Comparison of ENCODE assay signal across 10 cellular contexts in the genomic region with DNA sequence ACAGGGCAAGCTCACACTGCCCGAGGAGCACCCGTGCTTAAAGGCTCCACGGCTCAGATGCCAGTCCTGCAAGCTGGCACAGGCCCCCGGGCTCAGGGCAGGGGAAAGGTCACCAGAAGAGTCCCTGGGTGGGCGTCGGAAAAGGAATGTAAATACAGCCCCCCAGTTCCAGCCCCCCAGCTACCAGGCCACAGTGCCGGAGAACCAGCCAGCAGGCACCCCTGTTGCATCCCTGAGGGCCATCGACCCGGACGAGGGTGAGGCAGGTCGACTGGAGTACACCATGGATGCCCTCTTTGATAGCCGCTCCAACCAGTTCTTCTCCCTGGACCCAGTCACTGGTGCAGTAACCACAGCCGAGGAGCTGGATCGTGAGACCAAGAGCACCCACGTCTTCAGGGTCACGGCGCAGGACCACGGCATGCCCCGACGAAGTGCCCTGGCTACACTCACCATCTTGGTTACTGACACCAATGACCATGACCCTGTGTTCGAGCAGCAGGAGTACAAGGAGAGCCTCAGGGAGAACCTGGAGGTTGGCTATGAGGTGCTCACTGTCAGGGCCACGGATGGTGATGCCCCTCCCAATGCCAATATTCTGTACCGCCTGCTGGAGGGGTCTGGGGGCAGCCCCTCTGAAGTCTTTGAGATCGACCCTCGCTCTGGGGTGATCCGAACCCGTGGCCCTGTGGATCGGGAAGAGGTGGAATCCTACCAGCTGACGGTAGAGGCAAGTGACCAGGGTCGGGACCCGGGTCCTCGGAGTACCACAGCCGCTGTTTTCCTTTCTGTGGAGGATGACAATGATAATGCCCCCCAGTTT. TPM values are rescaled to one million over a fixed set of nuclear protein-coding genes. Genes with fewer than 3 reads are reported as not detected.
DNase-seq lines count a peak whose midpoint lies in the region; ATAC-seq, FAIRE-seq and TF ChIP-seq lines count a peak whose summit lies in the region.
"Had no signal": no experiment of that assay in that cellular context is flagged by ENCODE, and none has a peak within 500 bp of the region (broad histone marks: within the 10 kb centered on the region; RNA-seq: fewer than 3 reads in every experiment).

No MANE protein-coding gene starts in this region.

- H3K27ac Mint-ChIP-seq in CD4-positive, alpha-beta T cell, result no peak overlapping the region

- H3K27me3 ChIP-seq in CD4-positive, alpha-beta T cell (ENCODE audit: control insufficient read depth, insufficient read depth, low read length), result peaks cover 7% of the 10 kb centered on the region
- no peaks in the 10 kb centered on the region for H3K27me3 ChIP-seq in MM.1S (replicated peaks; ENCODE audit: insufficient read depth, low read length)
- H3K27me3 ChIP-seq in endothelial cell of umbilical vein (ENCODE audit: control insufficient read depth in 2 of 2, insufficient read depth in 2 of 2, low read length in 2 of 2), result peaks cover 3 to 10% of the 10 kb centered on the region in 2 experiments
- no peaks in the 10 kb centered on the region for H3K27me3 ChIP-seq in osteoblast (ENCODE audit: insufficient read depth, low read length)

- H3K4me1 ChIP-seq in MM.1S (ENCODE audit: low read length), result no peaks in the 10 kb centered on the region
- H3K4me1 ChIP-seq in endothelial cell of umbilical vein (ENCODE audit: control insufficient read depth, extremely low read depth, insufficient read depth, low read length), result no peaks in the 10 kb centered on the region
- H3K4me1 ChIP-seq in osteoblast (ENCODE audit: insufficient read depth, low read length), result peaks cover 20% of the 10 kb centered on the region

- no peaks in the 10 kb centered on the region for H3K9me2 ChIP-seq in MM.1S (replicated peaks; ENCODE audit: insufficient read depth, low read length)

- no peak for TF ChIP-seq CTCF in CD4-positive, alpha-beta T cell (IDR thresholded peaks at IDR 0.05)
- TF ChIP-seq CTCF in MM.1S (IDR thresholded peaks at IDR 0.05; ENCODE audit: low read length) (no peak), endothelial cell of umbilical vein (IDR thresholded peaks at IDR 0.05; ENCODE audit: extremely low read depth in 1 of 2, insufficient read depth in 1 of 2, low read depth in 1 of 2, low read length in 2 of 2) (no peak), osteoblast (IDR thresholded peaks at IDR 0.05; ENCODE audit: extremely low read depth, low read depth, low read length) (no peak)

- CTCF ChIA-PET in CD4-positive, alpha-beta T cell (lab: Charles Lee), result no interaction called here
- CTCF ChIA-PET in endothelial cell of umbilical vein (lab: Charles Lee), result interaction anchor here (0.9 to 2.7 kb wide), 8 partner anchors 11 to 237 kb away, joined by 3 to 22 read pairs (median 4); a partner anchor contains a TSS

- no peak overlapping the region for H3K9ac ChIP-seq in MM.1S (ENCODE audit: low read length)
- H3K9ac ChIP-seq in endothelial cell of umbilical vein (replicated peaks; ENCODE audit: extremely low read depth, insufficient read depth, low read length), result no peak overlapping the region

- H3K27ac ChIP-seq in CD4-positive, alpha-beta T cell (ENCODE audit: low read depth, low read length), result no peak overlapping the region
- H3K27ac ChIP-seq in MM.1S (ENCODE audit: low read length) (no peak overlapping the region), endothelial cell of umbilical vein (ENCODE audit: insufficient read depth, low read depth, low read length) (no peak overlapping the region), osteoblast (ENCODE audit: low read depth, low read length) (no peak overlapping the region)
- H3K27ac ChIP-seq: neutrophil had no signal

- H3K4me2 ChIP-seq in MM.1S (ENCODE audit: low read depth, low read length), result 0 out of 2 replicates have a peak overlapping the region, but pooled peaks have one; percentile 39
- H3K4me2 ChIP-seq in endothelial cell of umbilical vein (ENCODE audit: insufficient read depth, low read length), result no peak overlapping the region
- H3K4me2 ChIP-seq in osteoblast (ENCODE audit: insufficient read depth, low read length), result peak overlapping the region; percentile 77

- H3K36me3 ChIP-seq in MM.1S (replicated peaks; ENCODE audit: insufficient read depth, low read length) (no peaks in the 10 kb centered on the region), endothelial cell of umbilical vein (ENCODE audit: control insufficient read depth in 2 of 2, extremely low read depth in 1 of 2, insufficient read depth in 2 of 2, low read length in 2 of 2) (no peaks in the 10 kb centered on the region), osteoblast (ENCODE audit: insufficient read depth, low read length) (no peaks in the 10 kb centered on the region)
- H3K36me3 ChIP-seq: neutrophil had no signal

- H3K4me3 ChIP-seq in MM.1S (ENCODE audit: low read length) (no peak overlapping the region), endothelial cell of umbilical vein (replicated peaks in 1 of 3; ENCODE audit: insufficient read depth in 1 of 3, low read depth in 1 of 3, low read length in 3 of 3) (no peak overlapping the region), osteoblast (ENCODE audit: insufficient read depth, low read length) (no peak overlapping the region)

- no TSS peak for BruUV-seq in endothelial cell of umbilical vein (replicated peaks; lab: Mats Ljungman, UMichigan)

- H3F3A ChIP-seq in MM.1S (ENCODE audit: insufficient read depth, low read length), result no peaks in the 10 kb centered on the region

- dilution Hi-C loops in endothelial cell of umbilical vein (cut with MboI; ENCODE audit: extremely low pct_ligation_motif_present, low sequenced_read_pairs), result no loop called here

- intact Hi-C loops in CD4-positive, alpha-beta T cell (cut with DNase I, micrococcal nuclease), result no loop called here
- intact Hi-C loops in endothelial cell of umbilical vein (cut with micrococcal nuclease), result no loop called here

- H3K27me3 Mint-ChIP-seq in CD4-positive, alpha-beta T cell, result peaks cover 4% of the 10 kb centered on the region

- H3K9me1 ChIP-seq in endothelial cell of umbilical vein (replicated peaks; ENCODE audit: control insufficient read depth, extremely low read depth, insufficient read depth, low read length), result no peaks in the 10 kb centered on the region

- ATAC-seq in CD4-positive, alpha-beta T cell (ENCODE audit: poor library complexity), result no peak

- no peak for DNase-seq in CD4-positive, alpha-beta T cell
- DNase-seq in MM.1S (no peak), endothelial cell of umbilical vein (ENCODE audit: low read depth, low spot score) (no peak), osteoblast (ENCODE audit: insufficient read length, low spot score, missing footprints) (peak; percentile 88), SW 1271 (lab: John Stamatoyannopoulos, UW) (no peak), NCI-H446 (lab: John Stamatoyannopoulos, UW) (no peak), DMS53 (lab: John Stamatoyannopoulos, UW) (no peak), midbrain (lab: John Stamatoyannopoulos, UW) (no peak)
- DNase-seq: activated CD4-positive, CD25-positive, alpha-beta regulatory T cell had no signal

- H3K36me3 Mint-ChIP-seq in CD4-positive, alpha-beta T cell (ENCODE audit: low read depth), result no peaks in the 10 kb centered on the region

- POLR2A ChIA-PET in CD4-positive, alpha-beta T cell (lab: Charles Lee), result interaction anchor here (0.6 to 1.1 kb wide), 3 partner anchors 26 to 233 kb away, joined by 3 to 4 read pairs (median 3); a partner anchor contains a TSS
- POLR2A ChIA-PET in endothelial cell of umbilical vein (lab: Charles Lee), result interaction anchor here (1.1 kb wide), 1 partner anchor 176 kb away, joined by 4 read pairs; no protein-coding TSS in a partner anchor

- H3K4me3 Mint-ChIP-seq in CD4-positive, alpha-beta T cell, result peak overlapping the region; percentile 71

- H4K20me1 ChIP-seq in MM.1S (ENCODE audit: insufficient read depth, low read length), result no peaks in the 10 kb centered on the region
- no peaks in the 10 kb centered on the region for H4K20me1 ChIP-seq in endothelial cell of umbilical vein (replicated peaks; ENCODE audit: control insufficient read depth, extremely low read depth, insufficient read depth, low read length)
- H4K20me1 ChIP-seq in osteoblast (ENCODE audit: insufficient read depth, low read length), result no peaks in the 10 kb centered on the region

- H3K79me2 ChIP-seq in MM.1S (ENCODE audit: low read length) (no peaks in the 10 kb centered on the region), endothelial cell of umbilical vein (ENCODE audit: control insufficient read depth, insufficient read depth, low read length) (no peaks in the 10 kb centered on the region), osteoblast (ENCODE audit: insufficient read depth, low read length) (no peaks in the 10 kb centered on the region)

- TF ChIP-seq POLR2A in endothelial cell of umbilical vein (IDR thresholded peaks at IDR 0.05; ENCODE audit: low read depth, low read length), result no peak

- H3K4me1 Mint-ChIP-seq in CD4-positive, alpha-beta T cell (ENCODE audit: low read depth), result peaks cover 17% of the 10 kb centered on the region

- no peaks in the 10 kb centered on the region for H3K9me3 ChIP-seq in CD4-positive, alpha-beta T cell (ENCODE audit: control insufficient read depth, low read length)
- H3K9me3 ChIP-seq in MM.1S (replicated peaks; ENCODE audit: insufficient read depth, low read length) (no peaks in the 10 kb centered on the region), endothelial cell of umbilical vein (replicated peaks; ENCODE audit: control insufficient read depth, insufficient read depth, low read length) (no peaks in the 10 kb centered on the region), osteoblast (ENCODE audit: low read depth, low read length) (no peaks in the 10 kb centered on the region)
- H3K9me3 ChIP-seq: neutrophil had no signal

- no peaks in the 10 kb centered on the region for H3K9me3 Mint-ChIP-seq in CD4-positive, alpha-beta T cell

- no peak overlapping the region for H2AFZ ChIP-seq in MM.1S (ENCODE audit: low read length)
- no peak overlapping the region for H2AFZ ChIP-seq in endothelial cell of umbilical vein (ENCODE audit: low read depth, low read length)
- H2AFZ ChIP-seq in osteoblast (ENCODE audit: low read length), result no peak overlapping the region

- FAIRE-seq in endothelial cell of umbilical vein (lab: Jason Lieb, UNC), result no peak

RNA-seq across cellular contexts. Expression of a gene that starts 1.3 kb away (rescaled TPM):
- total RNA-seq in CD4-positive, alpha-beta T cell, result 1 to 10 TPM; 3.6 TPM
- 1.4 and 2.2 TPM in 2 replicates for total RNA-seq in endothelial cell of umbilical vein
- polyA plus RNA-seq in endothelial cell of umbilical vein, result 0.76 and 0.90 TPM in 2 replicates
- polyA plus RNA-seq in endothelial cell of umbilical vein (2011; cell fraction: cytosol; rRNA removed), result 0.52 and 0.78 TPM in 2 replicates
- 1.5 and 1.9 TPM in 2 replicates for polyA plus RNA-seq in endothelial cell of umbilical vein (2011; cell fraction: nucleus; rRNA removed)
- polyA plus RNA-seq in endothelial cell of umbilical vein (2012), result 0.83 and 0.86 TPM in 2 replicates
- 2.1 and 2.8 TPM in 2 replicates for polyA minus RNA-seq in endothelial cell of umbilical vein
- polyA minus RNA-seq in endothelial cell of umbilical vein (2011; cell fraction: cytosol; rRNA and poly(A)+ RNA removed), result 11.6 TPM
- 1.4 TPM in 2 replicates for polyA minus RNA-seq in endothelial cell of umbilical vein (2011; cell fraction: nucleus; rRNA and poly(A)+ RNA removed)
- 1.4 and 1.5 TPM in 2 replicates for total RNA-seq in osteoblast

RNA-seq across cellular contexts. Expression of a gene that starts 32.3 kb away (rescaled TPM):
- under 1 TPM; 0.22 to 0.91 TPM for total RNA-seq in CD4-positive, alpha-beta T cell
- total RNA-seq in endothelial cell of umbilical vein, result 23.4 and 29.3 TPM in 2 replicates
- 21.6 and 25.0 TPM in 2 replicates for polyA plus RNA-seq in endothelial cell of umbilical vein
- 21.1 and 21.9 TPM in 2 replicates for polyA plus RNA-seq in endothelial cell of umbilical vein (2011; cell fraction: cytosol; rRNA removed)
- 49.8 and 63.5 TPM in 2 replicates for polyA plus RNA-seq in endothelial cell of umbilical vein (2011; cell fraction: nucleus; rRNA removed)
- polyA plus RNA-seq in endothelial cell of umbilical vein (2012), result 7.5 and 14.9 TPM in 2 replicates
- 6.5 and 8.4 TPM in 2 replicates for polyA minus RNA-seq in endothelial cell of umbilical vein
- polyA minus RNA-seq in endothelial cell of umbilical vein (2011; cell fraction: cytosol; rRNA and poly(A)+ RNA removed), result 15.6 TPM
- polyA minus RNA-seq in endothelial cell of umbilical vein (2011; cell fraction: nucleus; rRNA and poly(A)+ RNA removed), result 4.3 and 7.2 TPM in 2 replicates
- total RNA-seq in osteoblast, result 5.4 and 5.9 TPM in 2 replicates

RNA-seq across cellular contexts. Expression of a gene that starts 36.9 kb away (rescaled TPM):
- total RNA-seq in CD4-positive, alpha-beta T cell, result 100 to 1,000 TPM; 122 to 131 TPM
- total RNA-seq in endothelial cell of umbilical vein (176 and 178 TPM in 2 replicates), osteoblast (361 and 392 TPM in 2 replicates)
- 87.8 and 110 TPM in 2 replicates for polyA plus RNA-seq in endothelial cell of umbilical vein
- polyA plus RNA-seq in endothelial cell of umbilical vein (2011; cell fraction: cytosol; rRNA removed), result 146 and 163 TPM in 2 replicates
- 208 and 220 TPM in 2 replicates for polyA plus RNA-seq in endothelial cell of umbilical vein (2011; cell fraction: nucleus; rRNA removed)
- 140 and 165 TPM in 2 replicates for polyA plus RNA-seq in endothelial cell of umbilical vein (2012)
- 108 and 116 TPM in 2 replicates for polyA minus RNA-seq in endothelial cell of umbilical vein
- polyA minus RNA-seq in endothelial cell of umbilical vein (2011; cell fraction: cytosol; rRNA and poly(A)+ RNA removed), result 72.6 TPM
- polyA minus RNA-seq in endothelial cell of umbilical vein (2011; cell fraction: nucleus; rRNA and poly(A)+ RNA removed), result 49.5 and 68.2 TPM in 2 replicates

RNA-seq across cellular contexts. Expression of a gene that starts 56.1 kb away (rescaled TPM):
- total RNA-seq in CD4-positive, alpha-beta T cell, result not detected
- not detected in 2 replicates for total RNA-seq in endothelial cell of umbilical vein
- polyA plus RNA-seq in endothelial cell of umbilical vein, result not detected in 2 replicates
- not detected in 2 replicates for polyA plus RNA-seq in endothelial cell of umbilical vein (2011; cell fraction: cytosol; rRNA removed)
- not detected in 2 replicates for polyA plus RNA-seq in endothelial cell of umbilical vein (2011; cell fraction: nucleus; rRNA removed)
- not detected in 2 replicates for polyA plus RNA-seq in endothelial cell of umbilical vein (2012)
- not detected in 2 replicates for polyA minus RNA-seq in endothelial cell of umbilical vein
- polyA minus RNA-seq in endothelial cell of umbilical vein (2011; cell fraction: cytosol; rRNA and poly(A)+ RNA removed), result not detected
- not detected in 2 replicates for polyA minus RNA-seq in endothelial cell of umbilical vein (2011; cell fraction: nucleus; rRNA and poly(A)+ RNA removed)
- not detected in 2 replicates for total RNA-seq in osteoblast
